In the genomic region with DNA sequence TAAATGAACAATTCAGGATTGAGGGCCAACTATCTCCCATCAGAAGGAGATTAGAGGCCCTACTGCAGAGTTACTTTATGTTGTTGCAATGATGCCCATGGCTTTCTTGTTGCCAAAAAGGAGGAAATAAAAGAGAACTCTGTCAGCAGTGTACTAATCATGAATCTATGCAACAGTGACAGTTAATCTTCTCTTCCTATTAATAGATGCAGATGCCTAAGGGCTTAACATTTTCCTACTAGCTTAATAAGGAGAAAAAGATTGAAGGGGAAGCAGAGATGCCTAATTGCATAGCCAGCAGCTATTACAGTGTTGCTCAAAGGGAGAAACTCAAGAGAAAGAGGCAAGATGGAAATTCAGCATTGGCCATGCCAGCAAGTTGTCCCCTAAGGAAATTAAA, we compare ENCODE assay signal across 20 cellular contexts.
A peak's percentile ranks its signal among the peaks of the same experiment; 100 is the strongest.
DNase-seq lines count a peak whose midpoint lies in the region; ATAC-seq, FAIRE-seq and TF ChIP-seq lines count a peak whose summit lies in the region.
"Had no signal": no experiment of that assay in that cellular context is flagged by ENCODE, and none has a peak within 500 bp of the region (broad histone marks: within the 10 kb centered on the region; RNA-seq: fewer than 3 reads in every experiment).

No MANE protein-coding gene starts in this region.

- H3K36me3 Mint-ChIP-seq in GM23338 (ENCODE audit: low read depth): no peaks in the 10 kb centered on the region
- no peaks in the 10 kb centered on the region for H3K36me3 Mint-ChIP-seq in WTC11
- H3K36me3 Mint-ChIP-seq in neural progenitor cell: no peaks in the 10 kb centered on the region
- H3K36me3 Mint-ChIP-seq: CD4-positive, CD25-positive, alpha-beta regulatory T cell had no signal

- H3K27me3 Mint-ChIP-seq in GM23338 (ENCODE audit: insufficient read depth, low read depth, poor library complexity) (peaks cover 3% of the 10 kb centered on the region), WTC11 (ENCODE audit: low read depth) (no peaks in the 10 kb centered on the region), neural progenitor cell (ENCODE audit: insufficient read depth, low read depth) (no peaks in the 10 kb centered on the region)
- H3K27me3 Mint-ChIP-seq: CD4-positive, CD25-positive, alpha-beta regulatory T cell had no signal

- intact Hi-C loops in kidney (cut with DNase I): no loop called here

- H3K4me1 Mint-ChIP-seq in GM23338: peaks cover 55% of the 10 kb centered on the region
- peaks cover 34% of the 10 kb centered on the region for H3K4me1 Mint-ChIP-seq in WTC11
- H3K4me1 Mint-ChIP-seq in neural progenitor cell: peaks cover 2% of the 10 kb centered on the region
- H3K4me1 Mint-ChIP-seq: CD4-positive, CD25-positive, alpha-beta regulatory T cell had no signal

- H3K27ac ChIP-seq in GM23338 (ENCODE audit: low read depth) (peak overlapping the region; percentile 12; the same call in 1 of the 2 replicates), neural progenitor cell (no peak overlapping the region), kidney (ENCODE audit: low read depth in 2 of 2, low read length in 2 of 2) (no peak overlapping the region)
- H3K27ac ChIP-seq: BLaER1 had no signal

- no peaks in the 10 kb centered on the region for H3K9me2 ChIP-seq in GM23338 (ENCODE audit: insufficient read depth)

- ATAC-seq in GM23338: no peak
- no peak for ATAC-seq in WTC11
- no peak for ATAC-seq in GM21576 (IDR thresholded peaks at IDR 0.05; ENCODE audit: unreplicated experiment)
- ATAC-seq in GM19452 (IDR thresholded peaks at IDR 0.05; ENCODE audit: unreplicated experiment): no peak
- ATAC-seq: HCT116, HepG2 had no signal

- no peak for FAIRE-seq in kidney (lab: Jason Lieb, UNC)
- FAIRE-seq: G401.6, GM12891, HepG2, HTR-8/SVneo had no signal

- H3K4me3 Mint-ChIP-seq in GM23338: no peak overlapping the region
- no peak overlapping the region for H3K4me3 Mint-ChIP-seq in WTC11
- no peak overlapping the region for H3K4me3 Mint-ChIP-seq in neural progenitor cell
- H3K4me3 Mint-ChIP-seq: CD4-positive, CD25-positive, alpha-beta regulatory T cell had no signal

- H3K9me3 Mint-ChIP-seq in GM23338: no peaks in the 10 kb centered on the region
- peaks cover 3% of the 10 kb centered on the region; the same call in 1 of the 2 replicates for H3K9me3 Mint-ChIP-seq in WTC11
- no peaks in the 10 kb centered on the region for H3K9me3 Mint-ChIP-seq in neural progenitor cell

- H3K9ac ChIP-seq in neural progenitor cell (no peak overlapping the region), kidney (ENCODE audit: low read length in 2 of 2) (no peak overlapping the region)
- H3K9ac ChIP-seq: BLaER1 had no signal

- H4K20me1 ChIP-seq in GM23338 (replicated peaks; ENCODE audit: insufficient read depth) (no peaks in the 10 kb centered on the region), neural progenitor cell (ENCODE audit: low read depth) (no peaks in the 10 kb centered on the region)
- H4K20me1 ChIP-seq: BLaER1 had no signal

- no peak overlapping the region for H3K4me3 ChIP-seq in GM23338
- no peak overlapping the region for H3K4me3 ChIP-seq in neural progenitor cell
- H3K4me3 ChIP-seq in kidney (ENCODE audit: low read length in 2 of 2): no peak overlapping the region
- H3K4me3 ChIP-seq: BLaER1 had no signal

- H3K27me3 ChIP-seq in GM23338 (ENCODE audit: insufficient read depth) (no peaks in the 10 kb centered on the region), neural progenitor cell (no peaks in the 10 kb centered on the region)
- H3K27me3 ChIP-seq: BLaER1 had no signal

- no peaks in the 10 kb centered on the region for H3K79me2 ChIP-seq in GM23338 (replicated peaks; ENCODE audit: insufficient read depth)
- no peaks in the 10 kb centered on the region for H3K79me2 ChIP-seq in neural progenitor cell (ENCODE audit: low read depth)

- H2AFZ ChIP-seq in GM23338 (no peak overlapping the region), neural progenitor cell (replicated peaks) (no peak overlapping the region)

- CTCF ChIA-PET in WTC11 (lab: Charles Lee): no interaction called here

- H3K4me1 ChIP-seq in GM23338 (ENCODE audit: insufficient read depth) (peaks cover 54% of the 10 kb centered on the region), neural progenitor cell (peaks cover 26% of the 10 kb centered on the region), kidney (ENCODE audit: control insufficient read depth in 1 of 2, insufficient read depth in 1 of 2, low read depth in 1 of 2, low read length in 2 of 2) (peaks cover 0 to 2% of the 10 kb centered on the region in 2 donors)
- H3K4me1 ChIP-seq: BLaER1 had no signal

- H3K9me3 ChIP-seq in neural progenitor cell (ENCODE audit: low read depth) (no peaks in the 10 kb centered on the region), kidney (ENCODE audit: control insufficient read depth in 1 of 2, low read length in 2 of 2) (no peaks in the 10 kb centered on the region)
- H3K9me3 ChIP-seq: BLaER1 had no signal

- POLR2A ChIA-PET in WTC11 (lab: Charles Lee): interaction anchor here (0.8 kb wide), 1 partner anchor 16 kb away, joined by 3 read pairs; no protein-coding TSS in a partner anchor

- no peak for DNase-seq in GM23338 (ENCODE audit: low spot score)
- peak; percentile 52 for DNase-seq in NCI-H82 (lab: John Stamatoyannopoulos, UW)
- no peak for DNase-seq in WTC11 (ENCODE audit: low spot score)
- DNase-seq in neural progenitor cell (ENCODE audit: low spot score): no peak
- no peak for DNase-seq in COR-L47 (lab: John Stamatoyannopoulos, UW)
- no peak for DNase-seq in kidney
- DNase-seq: AML-193; Calu3; CD4-positive, CD25-positive, alpha-beta regulatory T cell; DMS153; DMS79 treated with DMSO at 0.1 percent for 48 hours; EL had no signal

- peak overlapping the region; percentile 28; the same call in 1 of the 2 replicates for H3K4me2 ChIP-seq in GM23338
- peak overlapping the region; percentile 40 for H3K4me2 ChIP-seq in neural progenitor cell
- H3K4me2 ChIP-seq: BLaER1 had no signal

- H3K27ac Mint-ChIP-seq in GM23338 (peak overlapping the region; percentile 93), WTC11 (peak overlapping the region; percentile 97), neural progenitor cell (no peak overlapping the region)
- H3K27ac Mint-ChIP-seq: CD4-positive, CD25-positive, alpha-beta regulatory T cell had no signal

- TF ChIP-seq CTCF in GM23338 (conservative IDR thresholded peaks at IDR 0.05; ENCODE audit: low read depth in 2 of 2) (no peak), WTC11 (IDR thresholded peaks at IDR 0.05) (no peak), neural progenitor cell (IDR thresholded peaks at IDR 0.05) (no peak), kidney (IDR thresholded peaks at IDR 0.05; ENCODE audit: borderline replicate concordance, extremely low read depth, insufficient read depth) (no peak)

- H3K36me3 ChIP-seq in GM23338 (ENCODE audit: insufficient read depth) (no peaks in the 10 kb centered on the region), neural progenitor cell (no peaks in the 10 kb centered on the region), kidney (ENCODE audit: control insufficient read depth in 1 of 2, insufficient read depth in 2 of 2, low read length in 2 of 2) (no peaks in the 10 kb centered on the region)
- H3K36me3 ChIP-seq: BLaER1 had no signal

- H3F3A ChIP-seq in GM23338 (replicated peaks; ENCODE audit: low read depth) (no peaks in the 10 kb centered on the region), neural progenitor cell (ENCODE audit: low read depth) (no peaks in the 10 kb centered on the region)

TF ChIP-seq in GM23338, 12 proteins besides CTCF, POLR2A, EP300 and RAD21 (continues in another document):
- no peak for TF ChIP-seq POLR2AphosphoS5 (IDR thresholded peaks at IDR 0.05; ENCODE audit: low read depth)
- TF ChIP-seq ZNF114 (CRISPR knock-in tag; IDR thresholded peaks at IDR 0.05): no peak
- TF ChIP-seq CREB1 (CRISPR knock-in tag; IDR thresholded peaks at IDR 0.05; ENCODE audit: low read depth): no peak
- TF ChIP-seq JUNB (IDR thresholded peaks at IDR 0.05; ENCODE audit: unreplicated experiment): no peak
- no peak for TF ChIP-seq NANOG (IDR thresholded peaks at IDR 0.05; ENCODE audit: borderline replicate concordance)
- TF ChIP-seq ZNF331 (CRISPR knock-in tag; IDR thresholded peaks at IDR 0.05; ENCODE audit: low read depth): no peak
- no peak for TF ChIP-seq EZH2 (IDR thresholded peaks at IDR 0.05; ENCODE audit: low read depth, unreplicated experiment)
- no peak for TF ChIP-seq EZH2phosphoT487 (IDR thresholded peaks at IDR 0.05; ENCODE audit: unreplicated experiment)

TF ChIP-seq in WTC11, 78 proteins besides CTCF, POLR2A, EP300 and RAD21 (continues in another document):
- TF ChIP-seq E2F1 (CRISPR knock-in tag; IDR thresholded peaks at IDR 0.05): no peak
- TF ChIP-seq, protein P1, sequence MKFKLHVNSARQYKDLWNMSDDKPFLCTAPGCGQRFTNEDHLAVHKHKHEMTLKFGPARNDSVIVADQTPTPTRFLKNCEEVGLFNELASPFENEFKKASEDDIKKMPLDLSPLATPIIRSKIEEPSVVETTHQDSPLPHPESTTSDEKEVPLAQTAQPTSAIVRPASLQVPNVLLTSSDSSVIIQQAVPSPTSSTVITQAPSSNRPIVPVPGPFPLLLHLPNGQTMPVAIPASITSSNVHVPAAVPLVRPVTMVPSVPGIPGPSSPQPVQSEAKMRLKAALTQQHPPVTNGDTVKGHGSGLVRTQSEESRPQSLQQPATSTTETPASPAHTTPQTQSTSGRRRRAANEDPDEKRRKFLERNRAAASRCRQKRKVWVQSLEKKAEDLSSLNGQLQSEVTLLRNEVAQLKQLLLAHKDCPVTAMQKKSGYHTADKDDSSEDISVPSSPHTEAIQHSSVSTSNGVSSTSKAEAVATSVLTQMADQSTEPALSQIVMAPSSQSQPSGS (CRISPR knock-in tag; IDR thresholded peaks at IDR 0.05; ENCODE audit: borderline replicate concordance, low read depth): no peak
- TF ChIP-seq, protein P2, sequence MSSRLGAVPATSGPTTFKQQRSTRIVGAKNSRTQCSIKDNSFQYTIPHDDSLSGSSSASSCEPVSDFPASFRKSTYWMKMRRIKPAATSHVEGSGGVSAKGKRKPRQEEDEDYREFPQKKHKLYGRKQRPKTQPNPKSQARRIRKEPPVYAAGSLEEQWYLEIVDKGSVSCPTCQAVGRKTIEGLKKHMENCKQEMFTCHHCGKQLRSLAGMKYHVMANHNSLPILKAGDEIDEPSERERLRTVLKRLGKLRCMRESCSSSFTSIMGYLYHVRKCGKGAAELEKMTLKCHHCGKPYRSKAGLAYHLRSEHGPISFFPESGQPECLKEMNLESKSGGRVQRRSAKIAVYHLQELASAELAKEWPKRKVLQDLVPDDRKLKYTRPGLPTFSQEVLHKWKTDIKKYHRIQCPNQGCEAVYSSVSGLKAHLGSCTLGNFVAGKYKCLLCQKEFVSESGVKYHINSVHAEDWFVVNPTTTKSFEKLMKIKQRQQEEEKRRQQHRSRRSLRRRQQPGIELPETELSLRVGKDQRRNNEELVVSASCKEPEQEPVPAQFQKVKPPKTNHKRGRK (CRISPR knock-in tag; IDR thresholded peaks at IDR 0.05; ENCODE audit: borderline replicate concordance): no peak
